10 cellular contexts compared by ENCODE assay signal in the genomic region with DNA sequence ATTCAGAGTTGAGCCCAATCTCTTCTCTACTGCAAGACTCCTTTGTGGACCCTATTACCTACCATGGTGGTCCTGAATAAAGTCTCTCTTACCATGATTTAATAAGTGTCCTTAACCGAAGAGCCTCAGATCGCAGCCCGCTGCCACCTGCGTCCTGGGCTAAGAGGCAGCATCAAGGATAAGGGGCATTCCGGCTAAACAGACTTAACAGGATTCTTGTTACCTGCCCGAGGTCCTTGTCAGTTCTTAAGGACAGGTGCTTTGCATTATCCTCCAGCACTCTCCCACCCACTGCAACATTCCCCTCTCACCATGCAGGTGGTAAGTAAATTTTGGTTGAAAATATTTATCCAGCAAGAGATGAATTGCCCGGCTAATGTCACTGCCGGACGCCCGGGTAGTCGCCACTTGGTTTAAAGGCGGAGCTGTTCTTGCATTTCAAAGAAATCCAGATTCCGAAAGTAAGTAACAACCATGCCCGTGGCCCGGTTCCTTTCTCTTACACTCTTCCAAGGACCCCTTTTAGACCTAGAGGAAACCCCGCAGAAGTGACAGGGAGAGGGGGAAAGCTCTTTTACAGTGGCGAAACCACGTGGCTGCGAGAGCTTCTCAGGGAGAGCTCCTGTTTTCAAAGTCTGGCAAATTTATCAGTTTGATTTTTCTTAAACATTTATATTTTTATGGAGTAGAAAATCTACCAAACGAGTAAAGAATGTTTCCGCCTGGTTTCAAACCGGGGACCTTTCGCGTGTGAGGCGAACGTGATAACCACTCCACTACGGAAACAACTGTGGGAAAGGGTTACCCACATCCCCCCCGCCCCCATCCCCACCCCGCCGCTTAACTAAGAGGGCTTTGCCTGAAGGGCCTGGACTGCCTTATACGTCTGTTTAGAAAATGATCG. TPM values are rescaled to one million over a fixed set of nuclear protein-coding genes. Genes with fewer than 3 reads are reported as not detected.
DNase-seq lines count a peak whose midpoint lies in the region; ATAC-seq and TF ChIP-seq lines count a peak whose summit lies in the region.
"Had no signal": no experiment of that assay in that cellular context is flagged by ENCODE, and none has a peak within 500 bp of the region (broad histone marks: within the 10 kb centered on the region; RNA-seq: fewer than 3 reads in every experiment).

No MANE protein-coding gene starts in this region.

- H3K27ac Mint-ChIP-seq in HFFc6: no peak overlapping the region
- peak overlapping the region; percentile 12 for H3K27ac Mint-ChIP-seq in activated naive CD4-positive, alpha-beta T cell treated with anti-CD3 and anti-CD28 coated beads, Interleukin-2, amount 50 U/mL, for 24 hours

- H3K27me3 Mint-ChIP-seq in HFFc6 (ENCODE audit: insufficient read depth): peaks cover 8% of the 10 kb centered on the region
- H3K27me3 Mint-ChIP-seq in activated naive CD4-positive, alpha-beta T cell treated with anti-CD3 and anti-CD28 coated beads, Interleukin-2, amount 50 U/mL, for 24 hours: peaks cover 36% of the 10 kb centered on the region

- H3K79me2 ChIP-seq in ACC112 (ENCODE audit: control insufficient read depth, insufficient read depth, low read length, unreplicated experiment): no peaks in the 10 kb centered on the region

- no peak for TF ChIP-seq CTCF in HFFc6 (IDR thresholded peaks at IDR 0.05)

- no peak for ATAC-seq in HG02759 (IDR thresholded peaks at IDR 0.05; ENCODE audit: unreplicated experiment)
- no peak for ATAC-seq in GM18858 (IDR thresholded peaks at IDR 0.05; ENCODE audit: unreplicated experiment)
- no peak for ATAC-seq in GM21717 (IDR thresholded peaks at IDR 0.05; ENCODE audit: unreplicated experiment)

- no peaks in the 10 kb centered on the region for H3K36me3 Mint-ChIP-seq in HFFc6 (ENCODE audit: low read depth)
- peaks cover 3% of the 10 kb centered on the region for H3K36me3 Mint-ChIP-seq in activated naive CD4-positive, alpha-beta T cell treated with anti-CD3 and anti-CD28 coated beads, Interleukin-2, amount 50 U/mL, for 24 hours

- H3K27me3 ChIP-seq in ACC112 (ENCODE audit: insufficient read depth, low read length): peaks cover 11% of the 10 kb centered on the region; the same call in 1 of the 2 replicates

- DNase-seq in HFFc6: no peak
- DNase-seq in islet precursor cell: peak; percentile 62
- DNase-seq in central memory CD4-positive, alpha-beta T cell: no peak
- DNase-seq: Caco-2, kidney glomerular epithelial cell had no signal

- peak overlapping the region; percentile 56 for H3K4me3 ChIP-seq in ACC112 (ENCODE audit: low read depth, low read length)

- H3K4me3 Mint-ChIP-seq in HFFc6: peak overlapping the region; percentile 45; the same call in 1 of the 2 replicates
- peak overlapping the region; percentile 42 for H3K4me3 Mint-ChIP-seq in activated naive CD4-positive, alpha-beta T cell treated with anti-CD3 and anti-CD28 coated beads, Interleukin-2, amount 50 U/mL, for 24 hours

- no peaks in the 10 kb centered on the region for H3K9me3 Mint-ChIP-seq in HFFc6
- H3K9me3 Mint-ChIP-seq in activated naive CD4-positive, alpha-beta T cell treated with anti-CD3 and anti-CD28 coated beads, Interleukin-2, amount 50 U/mL, for 24 hours: no peaks in the 10 kb centered on the region

- H3K36me3 ChIP-seq in ACC112 (ENCODE audit: insufficient read depth, low read length): no peaks in the 10 kb centered on the region

- peak overlapping the region; percentile 84 for H2AFZ ChIP-seq in ACC112 (ENCODE audit: low read length, unreplicated experiment)

- H3K27ac ChIP-seq in ACC112 (ENCODE audit: low read depth, low read length): no peak overlapping the region

- H3K4me1 ChIP-seq in ACC112 (ENCODE audit: control insufficient read depth, insufficient read depth, low read length, unreplicated experiment): no peaks in the 10 kb centered on the region
- H3K4me1 ChIP-seq: Caco-2 had no signal

- H3K4me1 Mint-ChIP-seq in HFFc6 (ENCODE audit: low read depth): no peaks in the 10 kb centered on the region
- H3K4me1 Mint-ChIP-seq in activated naive CD4-positive, alpha-beta T cell treated with anti-CD3 and anti-CD28 coated beads, Interleukin-2, amount 50 U/mL, for 24 hours: peaks cover 10% of the 10 kb centered on the region

RNA-seq across cellular contexts. Expression of gene PRSS16, which starts 41.9 kb away (rescaled TPM):
- total RNA-seq in HFFc6 (2021; fragmentation: NEBNext Ultra II Directional; extraction: Animal tissue kit (Norgen Biotek cat#: 25700)): not detected
